18 cellular contexts compared by ENCODE assay signal in genomic region chrX:100976211-100976610, GRCh38. TPM values are rescaled to one million over a fixed set of nuclear protein-coding genes. Genes with fewer than 3 reads are reported as not detected.
A peak's percentile ranks its signal among the peaks of the same experiment; 100 is the strongest.
DNase-seq lines count a peak whose midpoint lies in the region; ATAC-seq, FAIRE-seq and TF ChIP-seq lines count a peak whose summit lies in the region.
"Had no signal": no experiment of that assay in that cellular context is flagged by ENCODE, and none has a peak within 500 bp of the region (broad histone marks: within the 10 kb centered on the region; RNA-seq: fewer than 3 reads in every experiment).

No MANE protein-coding gene starts in this region.

- H2BK15ac ChIP-seq in IMR-90 (ENCODE audit: low read depth, low read length) = 0 out of 3 replicates have a peak overlapping the region, but pooled peaks have one; percentile 20

- H3K9me3 Mint-ChIP-seq in astrocyte (ENCODE audit: unreplicated experiment) = no peaks in the 10 kb centered on the region
- no peaks in the 10 kb centered on the region for H3K9me3 Mint-ChIP-seq in activated CD4-positive, alpha-beta memory T cell treated with anti-CD3 and anti-CD28 coated beads, Interleukin-2, amount 10 ng/mL, durations not matched to agents 7 days and 5 days
- H3K9me3 Mint-ChIP-seq: CD8-positive, alpha-beta memory T cell had no signal

- H3K4ac ChIP-seq in IMR-90 (ENCODE audit: low read depth, low read length) = no peak overlapping the region; the same call in 1 of the 2 replicates

- TF ChIP-seq POLR2A in IMR-90 (IDR thresholded peaks at IDR 0.05; ENCODE audit: low read depth, low read length) (no peak), GM12892 (IDR thresholded peaks at IDR 0.05; ENCODE audit: low read depth, low read length) (no peak)

- no TSS peak for BruUV-seq in IMR-90 (replicated peaks; lab: Mats Ljungman, UMichigan)

- H3K27me3 ChIP-seq in IMR-90 (ENCODE audit: control insufficient read depth, insufficient read depth, low read length) (no peaks in the 10 kb centered on the region), astrocyte (ENCODE audit: insufficient read depth, low read length) (no peaks in the 10 kb centered on the region)
- H3K27me3 ChIP-seq: BLaER1 had no signal

- H4K8ac ChIP-seq in IMR-90 (ENCODE audit: low read depth in 2 of 2, low read length in 2 of 2) = no peak overlapping the region

- peak overlapping the region; percentile 20; the same call in 1 of the 2 replicates for H3K23ac ChIP-seq in IMR-90 (ENCODE audit: low read depth, low read length)

- H2BK20ac ChIP-seq in IMR-90 (ENCODE audit: low read depth, low read length) = peak overlapping the region; percentile 73; the same call in 1 of the 2 replicates

- no peak overlapping the region for H2AK9ac ChIP-seq in IMR-90 (replicated peaks; ENCODE audit: low read depth, low read length, poor library complexity)

- no peak overlapping the region for H3K27ac Mint-ChIP-seq in astrocyte (ENCODE audit: unreplicated experiment)
- no peak overlapping the region for H3K27ac Mint-ChIP-seq in activated CD4-positive, alpha-beta memory T cell treated with anti-CD3 and anti-CD28 coated beads, Interleukin-2, amount 10 ng/mL, durations not matched to agents 7 days and 5 days
- H3K27ac Mint-ChIP-seq: CD8-positive, alpha-beta memory T cell had no signal

- no peaks in the 10 kb centered on the region for H3K79me1 ChIP-seq in IMR-90 (ENCODE audit: low read depth in 1 of 2, low read length in 2 of 2)

- H3K4me3 Mint-ChIP-seq in astrocyte (ENCODE audit: unreplicated experiment) = no peak overlapping the region
- no peak overlapping the region for H3K4me3 Mint-ChIP-seq in activated CD4-positive, alpha-beta memory T cell treated with anti-CD3 and anti-CD28 coated beads, Interleukin-2, amount 10 ng/mL, durations not matched to agents 7 days and 5 days
- H3K4me3 Mint-ChIP-seq: CD8-positive, alpha-beta memory T cell had no signal

- DNase-seq in EH (ENCODE audit: low read depth) (peak; percentile 15), IMR-90 (peak; percentile 39), astrocyte (ENCODE audit: low read depth) (peak; percentile 16), GM12892 (ENCODE audit: insufficient read length) (no peak), GM19239 (ENCODE audit: insufficient read length, low spot score) (no peak)
- no peak for DNase-seq in stimulated activated CD4-positive, alpha-beta T cell treated with anti-CD3 and anti-CD28 coated beads, Interleukin-2, amount 100 ng/mL, for 24 hours
- DNase-seq in activated CD4-positive, alpha-beta memory T cell treated with anti-CD3 and anti-CD28 coated beads, Interleukin-2, amount 10 ng/mL, durations not matched to agents 7 days and 5 days = no peak
- DNase-seq: AML-193; Caco-2; CD8-positive, alpha-beta memory T cell; DND-41 had no signal

- CTCF ChIA-PET in IMR-90 (lab: Yijun Ruan, JAX) = no interaction called here
- CTCF ChIA-PET in activated CD4-positive, alpha-beta memory T cell treated with anti-CD3 and anti-CD28 coated beads, Interleukin-2, amount 10 ng/mL, durations not matched to agents 7 days and 5 days (lab: Charles Lee) = no interaction called here

- H3K9me3 ChIP-seq in IMR-90 (ENCODE audit: control insufficient read depth, insufficient read depth, low read length) (no peaks in the 10 kb centered on the region), astrocyte (ENCODE audit: insufficient read depth, low read depth, low read length) (no peaks in the 10 kb centered on the region)
- H3K9me3 ChIP-seq: Caco-2 had no signal

- H3K18ac ChIP-seq in IMR-90 (ENCODE audit: low read depth, low read length) = 0 out of 2 replicates have a peak overlapping the region, but pooled peaks have one; percentile 38

- no peak overlapping the region for H3K4me3 ChIP-seq in IMR-90 (ENCODE audit: insufficient read depth, low read depth, low read length)
- H3K4me3 ChIP-seq in astrocyte (ENCODE audit: insufficient read depth, low read depth, low read length) = no peak overlapping the region
- H3K4me3 ChIP-seq: BLaER1, K562 had no signal

- no peaks in the 10 kb centered on the region for H4K20me1 ChIP-seq in IMR-90 (ENCODE audit: insufficient read depth, low read length)
- H4K20me1 ChIP-seq in astrocyte (ENCODE audit: insufficient read depth, low read length) = no peaks in the 10 kb centered on the region
- H4K20me1 ChIP-seq: BLaER1 had no signal

- FAIRE-seq in astrocyte (lab: Jason Lieb, UNC) = peak; percentile 26
- FAIRE-seq in GM12892 (lab: Jason Lieb, UNC) = no peak
- no peak for FAIRE-seq in GM19239 (lab: Jason Lieb, UNC)
- FAIRE-seq: A204.1, GM12891, H54, K562 had no signal

- H2AFZ ChIP-seq in IMR-90 (replicated peaks; ENCODE audit: low read length, poor library complexity) = no peak overlapping the region
- H2AFZ ChIP-seq in astrocyte (ENCODE audit: low read depth, low read length) = no peak overlapping the region

- in situ Hi-C loops in IMR-90 (cut with MboI; ENCODE audit: low sequenced_read_pairs) = no loop called here

- no peak overlapping the region for H2BK5ac ChIP-seq in IMR-90 (ENCODE audit: low read depth, low read length, poor library complexity, severe bottlenecking)

- WGBS in IMR-90 (ENCODE audit: extremely low coverage in 2 of 2, insufficient read length in 1 of 2), 2 experiments = no CpG with 5 or more reads among the region's 1 CpG

- no peaks in the 10 kb centered on the region for H3K36me3 ChIP-seq in IMR-90 (ENCODE audit: control insufficient read depth, insufficient read depth, low read length)
- H3K36me3 ChIP-seq in astrocyte (ENCODE audit: insufficient read depth, low read length) = no peaks in the 10 kb centered on the region

- H4K91ac ChIP-seq in IMR-90 (ENCODE audit: insufficient read depth, low read depth, low read length) = no peak overlapping the region

- peaks cover 2% of the 10 kb centered on the region for H3K9me1 ChIP-seq in IMR-90 (ENCODE audit: insufficient read depth, low read length)

- POLR2A ChIA-PET in IMR-90 (lab: Charles Lee; ENCODE audit: unreplicated experiment) = no interaction called here
- POLR2A ChIA-PET in activated CD4-positive, alpha-beta memory T cell treated with anti-CD3 and anti-CD28 coated beads, Interleukin-2, amount 10 ng/mL, durations not matched to agents 7 days and 5 days (lab: Charles Lee) = no interaction called here

- H3K9ac ChIP-seq in IMR-90 (ENCODE audit: low read depth, low read length) (no peak overlapping the region), astrocyte (ENCODE audit: low read length) (no peak overlapping the region)
- H3K9ac ChIP-seq: BLaER1 had no signal

- no peak overlapping the region; the same call in 1 of the 2 replicates for H4K5ac ChIP-seq in IMR-90 (ENCODE audit: low read depth, low read length)

- peaks cover 14% of the 10 kb centered on the region for H3K4me1 Mint-ChIP-seq in astrocyte (ENCODE audit: low read depth, unreplicated experiment)
- H3K4me1 Mint-ChIP-seq in activated CD4-positive, alpha-beta memory T cell treated with anti-CD3 and anti-CD28 coated beads, Interleukin-2, amount 10 ng/mL, durations not matched to agents 7 days and 5 days = no peaks in the 10 kb centered on the region
- H3K4me1 Mint-ChIP-seq: CD8-positive, alpha-beta memory T cell had no signal

- H3K4me1 ChIP-seq in IMR-90 (ENCODE audit: control insufficient read depth, insufficient read depth, low read length) (peaks cover 20% of the 10 kb centered on the region), astrocyte (ENCODE audit: insufficient read depth, low read length) (peaks cover 6% of the 10 kb centered on the region)
- H3K4me1 ChIP-seq: BLaER1, Caco-2 had no signal

- TF ChIP-seq CTCF in IMR-90 (conservative IDR thresholded peaks at IDR 0.05; ENCODE audit: low read depth, low read length) (no peak), astrocyte (IDR thresholded peaks at IDR 0.05; ENCODE audit: insufficient read depth, low read depth, low read length) (no peak)

- H3K27ac ChIP-seq in IMR-90 (ENCODE audit: insufficient read depth, low read length) = no peak overlapping the region
- no peak overlapping the region for H3K27ac ChIP-seq in astrocyte (ENCODE audit: low read depth, low read length)
- H3K27ac ChIP-seq: BLaER1, HL-60 had no signal

- H3K36me3 Mint-ChIP-seq in astrocyte (ENCODE audit: low read depth, unreplicated experiment) = no peaks in the 10 kb centered on the region
- H3K36me3 Mint-ChIP-seq in activated CD4-positive, alpha-beta memory T cell treated with anti-CD3 and anti-CD28 coated beads, Interleukin-2, amount 10 ng/mL, durations not matched to agents 7 days and 5 days (ENCODE audit: low read depth) = no peaks in the 10 kb centered on the region

- no peak for TF ChIP-seq RAD21 in IMR-90 (IDR thresholded peaks at IDR 0.05; ENCODE audit: low read length)

- no peak overlapping the region for H3K56ac ChIP-seq in IMR-90 (ENCODE audit: extremely low read depth, insufficient read depth, low read length)

- peaks cover 3% of the 10 kb centered on the region for H3K27me3 Mint-ChIP-seq in astrocyte (ENCODE audit: low read depth, unreplicated experiment)
- H3K27me3 Mint-ChIP-seq in activated CD4-positive, alpha-beta memory T cell treated with anti-CD3 and anti-CD28 coated beads, Interleukin-2, amount 10 ng/mL, durations not matched to agents 7 days and 5 days = no peaks in the 10 kb centered on the region
- H3K27me3 Mint-ChIP-seq: CD8-positive, alpha-beta memory T cell had no signal

- dilution Hi-C loops in IMR-90 (cut with HindIII; ENCODE audit: low sequenced_read_pairs, unreplicated experiment) = no loop called here

- intact Hi-C loops in IMR-90 (cut with micrococcal nuclease) = no loop called here

- H2AK5ac ChIP-seq in IMR-90 (ENCODE audit: low read depth, low read length) = no peak overlapping the region

- no peak overlapping the region; the same call in 1 of the 2 replicates for H3K14ac ChIP-seq in IMR-90 (replicated peaks; ENCODE audit: low read depth, low read length)

- peak overlapping the region; percentile 49; the same call in 1 of the 2 replicates for H2BK120ac ChIP-seq in IMR-90 (ENCODE audit: low read depth, low read length)

- H3K4me2 ChIP-seq in IMR-90 (ENCODE audit: low read depth, low read length) (no peak overlapping the region), astrocyte (ENCODE audit: low read length) (peak overlapping the region; percentile 19)
- H3K4me2 ChIP-seq: BLaER1 had no signal

- no peak for ATAC-seq in IMR-90 (ENCODE audit: low read depth)
- ATAC-seq: K562 had no signal

- H3K79me2 ChIP-seq in astrocyte (ENCODE audit: insufficient read depth, low read length) = no peaks in the 10 kb centered on the region

RNA-seq across cellular contexts. Expression of gene ARL13A, which starts 6.7 kb away (rescaled TPM):
- total RNA-seq in IMR-90 (2012; rRNA removed) (not detected in 2 replicates), astrocyte (not detected in 2 replicates)
- not detected in 2 replicates for polyA plus RNA-seq in IMR-90 (2012; rRNA removed)
- polyA plus RNA-seq in IMR-90 (2012; cell fraction: cytosol; rRNA removed) = 0.04 and 0.09 TPM in 2 replicates
- polyA plus RNA-seq in IMR-90 (2012; cell fraction: nucleus; rRNA removed; ENCODE audit: low replicate concordance) = not detected in 2 replicates
- not detected for total RNA-seq in activated CD4-positive, alpha-beta memory T cell treated with anti-CD3 and anti-CD28 coated beads, Interleukin-2, amount 10 ng/mL, durations not matched to agents 7 days and 5 days
- polyA plus RNA-seq in GM12892 (2012; ENCODE audit: missing spikeins) = not detected
- total RNA-seq: Caco-2; CD8-positive, alpha-beta memory T cell; G401; K562 had no signal
- polyA plus RNA-seq: CD8-positive, alpha-beta memory T cell; K562 had no signal

RNA-seq across cellular contexts. Expression of gene XKRX, which starts 47.5 kb away (rescaled TPM):
- total RNA-seq in IMR-90 (2012; rRNA removed) (0.83 and 0.90 TPM in 2 replicates), astrocyte (not detected in 2 replicates)
- polyA plus RNA-seq in IMR-90 (2012; rRNA removed) = 0.26 and 0.39 TPM in 2 replicates
- 0.06 and 0.19 TPM in 2 replicates for polyA plus RNA-seq in IMR-90 (2012; cell fraction: cytosol; rRNA removed)
- polyA plus RNA-seq in IMR-90 (2012; cell fraction: nucleus; rRNA removed; ENCODE audit: low replicate concordance) = 0.23 and 0.37 TPM in 2 replicates
- under 1 TPM; 0.15 to 0.35 TPM for total RNA-seq in activated CD4-positive, alpha-beta memory T cell treated with anti-CD3 and anti-CD28 coated beads, Interleukin-2, amount 10 ng/mL, durations not matched to agents 7 days and 5 days
- polyA plus RNA-seq in GM12892 (2012; ENCODE audit: missing spikeins) = 0.38 TPM
- total RNA-seq: CD8-positive, alpha-beta memory T cell; G401; K562 had no signal
- polyA plus RNA-seq: CD8-positive, alpha-beta memory T cell had no signal

Comparison
In these comparisons a context has a peak if more than half of its experiments do, and no peak if none do; other contexts are left out.
1. DNase-seq: peak in EH (single experiment), IMR-90 (single experiment) and astrocyte (single experiment); none in stimulated activated CD4-positive, alpha-beta T cell treated with anti-CD3 and anti-CD28 coated beads, Interleukin-2, amount 100 ng/mL, for 24 hours (0 of 2), activated CD4-positive, alpha-beta memory T cell treated with anti-CD3 and anti-CD28 coated beads, Interleukin-2, amount 10 ng/mL, durations not matched to agents 7 days and 5 days (single experiment), GM12892 (single experiment) and GM19239 (single experiment).